ENCODE assay signal across 18 cellular contexts in the genomic region with DNA sequence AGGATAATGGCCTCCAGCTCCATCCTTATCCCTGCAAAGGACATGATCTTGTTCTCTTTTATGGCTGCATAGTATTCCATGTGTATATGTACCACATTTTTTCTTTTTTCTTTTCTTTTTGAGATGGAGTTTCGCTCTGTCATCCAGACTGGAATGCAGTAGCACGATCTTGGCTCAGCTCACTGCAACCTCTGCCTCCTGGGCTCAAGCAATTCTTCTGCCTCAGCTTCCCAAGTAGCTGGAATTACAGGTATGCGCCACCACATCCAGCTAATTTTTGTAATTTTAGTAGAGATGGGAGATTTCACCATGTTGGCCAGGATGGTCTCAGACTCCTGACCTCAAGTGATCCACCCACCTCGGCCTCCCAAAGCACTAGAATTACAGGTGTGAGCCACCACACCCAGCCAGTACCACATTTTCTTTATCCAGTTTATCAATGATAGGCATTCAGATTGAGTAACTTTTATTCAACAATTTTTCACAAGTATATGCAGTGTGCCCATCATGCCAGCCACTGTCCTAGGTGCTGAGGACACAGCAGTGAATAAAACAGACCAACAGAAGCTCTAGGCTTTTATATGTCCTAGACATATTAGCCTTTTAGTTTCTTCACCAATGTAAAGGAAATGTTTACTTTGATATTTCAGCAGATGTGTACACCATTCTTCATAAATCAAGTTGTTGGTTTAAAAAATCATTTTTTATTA.
DNase-seq lines count a peak whose midpoint lies in the region; ATAC-seq and TF ChIP-seq lines count a peak whose summit lies in the region.
"Had no signal": no experiment of that assay in that cellular context is flagged by ENCODE, and none has a peak within 500 bp of the region (broad histone marks: within the 10 kb centered on the region; RNA-seq: fewer than 3 reads in every experiment).

No MANE protein-coding gene starts in this region.

- no peaks in the 10 kb centered on the region; the same call in 1 of the 2 replicates for H3K9me2 ChIP-seq in GM23338 (ENCODE audit: insufficient read depth)

- H3K79me2 ChIP-seq in GM23338 (replicated peaks; ENCODE audit: insufficient read depth): no peaks in the 10 kb centered on the region
- H3K79me2 ChIP-seq in trophoblast cell (ENCODE audit: control insufficient read depth, insufficient read depth, low read length, poor library complexity): no peaks in the 10 kb centered on the region

- no peak overlapping the region for H3K23ac ChIP-seq in trophoblast cell (ENCODE audit: low read length)

- H3K27me3 Mint-ChIP-seq in GM23338 (ENCODE audit: insufficient read depth, low read depth, poor library complexity): no peaks in the 10 kb centered on the region
- H3K27me3 Mint-ChIP-seq: B cell; CD4-positive, alpha-beta T cell had no signal

- no peaks in the 10 kb centered on the region for H3K36me3 Mint-ChIP-seq in GM23338 (ENCODE audit: low read depth)
- H3K36me3 Mint-ChIP-seq: CD8-positive, alpha-beta T cell had no signal

- H4K12ac ChIP-seq in trophoblast cell (ENCODE audit: low read depth, low read length): no peak overlapping the region

- no peaks in the 10 kb centered on the region for H3F3A ChIP-seq in GM23338 (replicated peaks; ENCODE audit: low read depth)

- no peak overlapping the region for H2AK5ac ChIP-seq in trophoblast cell (ENCODE audit: low read length)

- H3K4me1 Mint-ChIP-seq in GM23338: peaks cover 15% of the 10 kb centered on the region; the same call in 2 of the 3 replicates
- H3K4me1 Mint-ChIP-seq: B cell had no signal

- no peak for TF ChIP-seq CTCF in GM23338 (conservative IDR thresholded peaks at IDR 0.05; ENCODE audit: low read depth in 2 of 2)
- TF ChIP-seq CTCF in HEK293 (tag by site-specific recombination; IDR thresholded peaks at IDR 0.05): no peak

- H2BK12ac ChIP-seq in trophoblast cell (ENCODE audit: low read length): no peak overlapping the region

- H4K8ac ChIP-seq in trophoblast cell (ENCODE audit: low read depth, low read length): no peak overlapping the region

- WGBS in trophoblast cell (ENCODE audit: extremely low coverage, insufficient coverage, insufficient read length): no CpG with 5 or more reads among the region's 4 CpGs

- no peaks in the 10 kb centered on the region for H3K9me3 Mint-ChIP-seq in GM23338
- H3K9me3 Mint-ChIP-seq: CD4-positive, alpha-beta T cell; CD8-positive, alpha-beta T cell had no signal

- H3K4ac ChIP-seq in trophoblast cell (ENCODE audit: low read depth, low read length): no peak overlapping the region

- peaks cover 5% of the 10 kb centered on the region; the same call in 1 of the 2 replicates for H3K4me1 ChIP-seq in GM23338 (ENCODE audit: insufficient read depth)
- H3K4me1 ChIP-seq in HEK293 (ENCODE audit: control insufficient read depth, insufficient read depth, low read length): no peaks in the 10 kb centered on the region
- H3K4me1 ChIP-seq in trophoblast cell (ENCODE audit: control insufficient read depth in 1 of 2, insufficient read depth in 2 of 2, low read length in 2 of 2): no peaks in the 10 kb centered on the region
- H3K4me1 ChIP-seq: BLaER1 treated with 17β-estradiol and CSF1 and Interleukin-3, amounts not matched to agents 10 nM and 100 nM; Caco-2 had no signal

- no peaks in the 10 kb centered on the region for H3K79me1 ChIP-seq in trophoblast cell (ENCODE audit: low read length)

- H3K9me3 ChIP-seq in HEK293 (ENCODE audit: control insufficient read depth, insufficient read depth, low read depth, low read length): no peaks in the 10 kb centered on the region
- H3K9me3 ChIP-seq in trophoblast cell (ENCODE audit: insufficient read depth, low read depth, low read length): no peaks in the 10 kb centered on the region
- H3K9me3 ChIP-seq: BLaER1 treated with 17β-estradiol and CSF1 and Interleukin-3, amounts not matched to agents 10 nM and 100 nM; Caco-2 had no signal

- DNase-seq in GM23338 (ENCODE audit: low spot score) (no peak), trophoblast cell (peak; percentile 57 to 77), NCI-H1694 (lab: John Stamatoyannopoulos, UW) (no peak)
- DNase-seq in activated CD8-positive, alpha-beta memory T cell treated with anti-CD3 and anti-CD28 coated beads for 24 hours: no peak
- DNase-seq: 8988T; AML-193; Caco-2; Calu3; CD4-positive, alpha-beta T cell; CD8-positive, alpha-beta T cell; DMS79 treated with DMSO at 0.1 percent for 48 hours; GF-D8 had no signal

- no peak overlapping the region for H3K9ac ChIP-seq in trophoblast cell (ENCODE audit: low read length)
- H3K9ac ChIP-seq: BLaER1 treated with 17β-estradiol and CSF1 and Interleukin-3, amounts not matched to agents 10 nM and 100 nM had no signal

- no peaks in the 10 kb centered on the region for H4K20me1 ChIP-seq in GM23338 (replicated peaks; ENCODE audit: insufficient read depth)
- H4K20me1 ChIP-seq: BLaER1 treated with 17β-estradiol and CSF1 and Interleukin-3, amounts not matched to agents 10 nM and 100 nM had no signal

- H3K27ac ChIP-seq in GM23338 (ENCODE audit: low read depth) (no peak overlapping the region), HEK293 (ENCODE audit: extremely low read depth, low read depth, low read length) (no peak overlapping the region), trophoblast cell (ENCODE audit: low read depth, low read length) (no peak overlapping the region)
- H3K27ac ChIP-seq: BLaER1 treated with 17β-estradiol and CSF1 and Interleukin-3, amounts not matched to agents 10 nM and 100 nM; C4-2B had no signal

- no peak overlapping the region for H2BK120ac ChIP-seq in trophoblast cell (ENCODE audit: insufficient read depth, low read length, poor library complexity)

- H4K91ac ChIP-seq in trophoblast cell (ENCODE audit: low read depth, low read length): no peak overlapping the region

- H3K4me3 ChIP-seq in GM23338 (no peak overlapping the region), HEK293 (ENCODE audit: low read depth, low read length) (no peak overlapping the region), trophoblast cell (ENCODE audit: low read depth, low read length) (no peak overlapping the region)
- H3K4me3 ChIP-seq: BLaER1 treated with 17β-estradiol and CSF1 and Interleukin-3, amounts not matched to agents 10 nM and 100 nM had no signal

- no peak overlapping the region for H3K4me2 ChIP-seq in GM23338
- H3K4me2 ChIP-seq in trophoblast cell (ENCODE audit: low read length): no peak overlapping the region
- H3K4me2 ChIP-seq: BLaER1 treated with 17β-estradiol and CSF1 and Interleukin-3, amounts not matched to agents 10 nM and 100 nM had no signal

- POLR2A ChIA-PET in HEK293 (lab: Yijun Ruan, JAX): no interaction called here

- no peak overlapping the region for H3K27ac Mint-ChIP-seq in GM23338
- H3K27ac Mint-ChIP-seq: B cell; CD4-positive, alpha-beta T cell; CD8-positive, alpha-beta T cell had no signal

- CTCF ChIA-PET in HEK293 (lab: Yijun Ruan, JAX): no interaction called here

- H2BK5ac ChIP-seq in trophoblast cell (ENCODE audit: low read depth, low read length, poor library complexity): no peak overlapping the region

- H3K27me3 ChIP-seq in GM23338 (ENCODE audit: insufficient read depth): no peaks in the 10 kb centered on the region
- H3K27me3 ChIP-seq in trophoblast cell (ENCODE audit: insufficient read depth, low read length): no peaks in the 10 kb centered on the region
- H3K27me3 ChIP-seq: BLaER1 treated with 17β-estradiol and CSF1 and Interleukin-3, amounts not matched to agents 10 nM and 100 nM had no signal

- H3K4me3 Mint-ChIP-seq in GM23338: no peak overlapping the region
- H3K4me3 Mint-ChIP-seq: B cell; CD4-positive, alpha-beta T cell; CD8-positive, alpha-beta T cell had no signal

- ATAC-seq in GM23338: no peak
- no peak for ATAC-seq in GM18520 (IDR thresholded peaks at IDR 0.05; ENCODE audit: unreplicated experiment)
- ATAC-seq in GM21515 (IDR thresholded peaks at IDR 0.05; ENCODE audit: unreplicated experiment): no peak
- ATAC-seq: CD8-positive, alpha-beta T cell had no signal

- H2AFZ ChIP-seq in GM23338: no peak overlapping the region
- H2AFZ ChIP-seq in trophoblast cell (ENCODE audit: insufficient read depth, low read length, poor library complexity): no peak overlapping the region

- no peak overlapping the region for H3K14ac ChIP-seq in trophoblast cell (ENCODE audit: low read length)

- H3K18ac ChIP-seq in trophoblast cell (ENCODE audit: low read length): no peak overlapping the region

- no peaks in the 10 kb centered on the region for H3K36me3 ChIP-seq in GM23338 (ENCODE audit: insufficient read depth)
- H3K36me3 ChIP-seq in HEK293 (ENCODE audit: control insufficient read depth in 2 of 2, insufficient read depth in 1 of 2, low read length in 2 of 2): no peaks in the 10 kb centered on the region
- no peaks in the 10 kb centered on the region for H3K36me3 ChIP-seq in trophoblast cell (ENCODE audit: control insufficient read depth in 1 of 2, insufficient read depth in 2 of 2, low read length in 2 of 2)
- H3K36me3 ChIP-seq: BLaER1 treated with 17β-estradiol and CSF1 and Interleukin-3, amounts not matched to agents 10 nM and 100 nM had no signal

TF ChIP-seq in HEK293, 187 proteins besides CTCF, POLR2A, EP300 and RAD21 (continues in another document):
- 0 out of 2 replicates have a peak, but pooled peaks have one; percentile 9 for TF ChIP-seq ZNF146 (tag by site-specific recombination; IDR thresholded peaks at IDR 0.05)
- TF ChIP-seq HOXA7 (CRISPR knock-in tag; IDR thresholded peaks at IDR 0.05; ENCODE audit: borderline replicate concordance): no peak
- TF ChIP-seq, protein P1, sequence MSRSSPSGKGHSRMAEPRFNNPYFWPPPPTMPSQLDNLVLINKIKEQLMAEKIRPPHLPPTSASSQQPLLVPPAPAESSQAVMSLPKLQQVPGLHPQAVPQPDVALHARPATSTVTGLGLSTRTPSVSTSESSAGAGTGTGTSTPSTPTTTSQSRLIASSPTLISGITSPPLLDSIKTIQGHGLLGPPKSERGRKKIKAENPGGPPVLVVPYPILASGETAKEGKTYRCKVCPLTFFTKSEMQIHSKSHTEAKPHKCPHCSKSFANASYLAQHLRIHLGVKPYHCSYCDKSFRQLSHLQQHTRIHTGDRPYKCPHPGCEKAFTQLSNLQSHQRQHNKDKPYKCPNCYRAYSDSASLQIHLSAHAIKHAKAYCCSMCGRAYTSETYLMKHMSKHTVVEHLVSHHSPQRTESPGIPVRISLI (tag by site-specific recombination; IDR thresholded peaks at IDR 0.05): no peak

Comparison
In these comparisons a context has a peak if more than half of its experiments do, and no peak if none do; other contexts are left out.
1. DNase-seq: peak in trophoblast cell (2 of 2); none in GM23338 (single experiment), activated CD8-positive, alpha-beta memory T cell treated with anti-CD3 and anti-CD28 coated beads for 24 hours (single experiment) and NCI-H1694 (single experiment).